15 cellular contexts compared by ENCODE assay signal in genomic region chr7:17474724-17475344, GRCh38.
DNase-seq lines count a peak whose midpoint lies in the region; ATAC-seq and TF ChIP-seq lines count a peak whose summit lies in the region.
"Had no signal": no experiment of that assay in that cellular context is flagged by ENCODE, and none has a peak within 500 bp of the region (broad histone marks: within the 10 kb centered on the region; RNA-seq: fewer than 3 reads in every experiment).

No MANE protein-coding gene starts in this region.

- H3K27me3 Mint-ChIP-seq in WTC11 (ENCODE audit: low read depth) = no peaks in the 10 kb centered on the region

- POLR2A ChIA-PET in WTC11 (lab: Charles Lee) = no interaction called here

- DNase-seq in GM06990 (ENCODE audit: extremely low read depth, insufficient read length) (no peak), HuH-7 (ENCODE audit: low spot score) (peak; percentile 55), WTC11 (ENCODE audit: low spot score) (peak; percentile 38), kidney tubule cell (ENCODE audit: low spot score) (peak; percentile 4), esophagus muscularis mucosa (ENCODE audit: extremely low spot score) (no peak), NCI-H1436 (lab: John Stamatoyannopoulos, UW) (no peak), GOT3 (lab: John Stamatoyannopoulos, UW) (no peak)
- DNase-seq in activated CD8-positive, alpha-beta memory T cell treated with anti-CD3 and anti-CD28 coated beads for 24 hours = no peak
- DNase-seq: activated CD4-positive, alpha-beta T cell treated with anti-CD3 and anti-CD28 coated beads, Interleukin-2, amount 10 ng/mL, durations not matched to agents 7 days and 5 days; effector CD8-positive, alpha-beta T cell; immature natural killer cell; natural killer cell; NCI-H2029 treated with DMSO at 0.1 percent for 48 hours had no signal

- peak; percentile 94 for ATAC-seq in WTC11
- ATAC-seq: natural killer cell, Right ventricle myocardium inferior had no signal

- no peak overlapping the region for H3K27ac Mint-ChIP-seq in WTC11
- H3K27ac Mint-ChIP-seq: activated CD4-positive, alpha-beta T cell treated with anti-CD3 and anti-CD28 coated beads, Interleukin-2, amount 10 ng/mL, durations not matched to agents 7 days and 5 days; activated naive CD8-positive, alpha-beta T cell; immature natural killer cell; natural killer cell had no signal

- H3K27me3 ChIP-seq in GM06990 (replicated peaks; ENCODE audit: control insufficient read depth, insufficient read depth, low read length) (no peaks in the 10 kb centered on the region), esophagus muscularis mucosa (no peaks in the 10 kb centered on the region)

- H3K4me1 ChIP-seq in esophagus muscularis mucosa = no peaks in the 10 kb centered on the region

- H3K36me3 ChIP-seq in GM06990 (ENCODE audit: control insufficient read depth, insufficient read depth, low read length) = no peaks in the 10 kb centered on the region
- no peaks in the 10 kb centered on the region for H3K36me3 ChIP-seq in esophagus muscularis mucosa

- H3K4me1 Mint-ChIP-seq in WTC11 = peaks cover 7% of the 10 kb centered on the region
- H3K4me1 Mint-ChIP-seq: immature natural killer cell, natural killer cell had no signal

- no peak overlapping the region for H3K27ac ChIP-seq in esophagus muscularis mucosa (replicated peaks in 1 of 4)

- peak; percentile 33 for TF ChIP-seq CTCF in GM06990 (IDR thresholded peaks at IDR 0.05; ENCODE audit: insufficient read depth, low read length, poor library complexity, severe bottlenecking)
- TF ChIP-seq CTCF in WTC11 (IDR thresholded peaks at IDR 0.05) = no peak
- TF ChIP-seq CTCF in esophagus muscularis mucosa (IDR thresholded peaks at IDR 0.05) = no peak

- H3K36me3 Mint-ChIP-seq in WTC11 = peaks cover 3% of the 10 kb centered on the region; the same call in 1 of the 2 replicates
- H3K36me3 Mint-ChIP-seq: activated naive CD8-positive, alpha-beta T cell; immature natural killer cell; natural killer cell had no signal

- no peak for TF ChIP-seq POLR2A in esophagus muscularis mucosa (IDR thresholded peaks at IDR 0.05; ENCODE audit: low read depth)

- CTCF ChIA-PET in WTC11 (lab: Charles Lee) = interaction anchor here (1.0 to 1.4 kb wide), 2 partner anchors 10 to 23 kb away, joined by 3 read pairs; no protein-coding TSS in a partner anchor

- 88% methylated on average over 13 of the region's 13 CpGs for WGBS in esophagus muscularis mucosa

- H3K4me3 Mint-ChIP-seq in WTC11 = no peak overlapping the region
- H3K4me3 Mint-ChIP-seq: activated CD4-positive, alpha-beta T cell treated with anti-CD3 and anti-CD28 coated beads, Interleukin-2, amount 10 ng/mL, durations not matched to agents 7 days and 5 days; activated naive CD8-positive, alpha-beta T cell; immature natural killer cell; natural killer cell had no signal

- no peak for TF ChIP-seq EP300 in esophagus muscularis mucosa (IDR thresholded peaks at IDR 0.05)

- no peaks in the 10 kb centered on the region for H3K9me3 ChIP-seq in esophagus muscularis mucosa

- H3K9me3 Mint-ChIP-seq in WTC11 = peaks cover 7% of the 10 kb centered on the region
- H3K9me3 Mint-ChIP-seq: natural killer cell had no signal

- intact Hi-C loops in esophagus muscularis mucosa (cut with DNase I) = no loop called here

- H3K4me3 ChIP-seq in GM06990 (replicated peaks; ENCODE audit: low read depth, low read length) = no peak overlapping the region
- H3K4me3 ChIP-seq in esophagus muscularis mucosa = no peak overlapping the region

TF ChIP-seq in WTC11, 78 proteins besides CTCF, POLR2A, EP300 and RAD21 (continues in another document):
- TF ChIP-seq KAT7 (CRISPR knock-in tag; IDR thresholded peaks at IDR 0.05; ENCODE audit: borderline replicate concordance) = no peak
- TF ChIP-seq GTF2I (CRISPR knock-in tag; conservative IDR thresholded peaks at IDR 0.05) = no peak
- TF ChIP-seq PREB (CRISPR knock-in tag; IDR thresholded peaks at IDR 0.05; ENCODE audit: borderline replicate concordance) = no peak
- TF ChIP-seq, protein P1, sequence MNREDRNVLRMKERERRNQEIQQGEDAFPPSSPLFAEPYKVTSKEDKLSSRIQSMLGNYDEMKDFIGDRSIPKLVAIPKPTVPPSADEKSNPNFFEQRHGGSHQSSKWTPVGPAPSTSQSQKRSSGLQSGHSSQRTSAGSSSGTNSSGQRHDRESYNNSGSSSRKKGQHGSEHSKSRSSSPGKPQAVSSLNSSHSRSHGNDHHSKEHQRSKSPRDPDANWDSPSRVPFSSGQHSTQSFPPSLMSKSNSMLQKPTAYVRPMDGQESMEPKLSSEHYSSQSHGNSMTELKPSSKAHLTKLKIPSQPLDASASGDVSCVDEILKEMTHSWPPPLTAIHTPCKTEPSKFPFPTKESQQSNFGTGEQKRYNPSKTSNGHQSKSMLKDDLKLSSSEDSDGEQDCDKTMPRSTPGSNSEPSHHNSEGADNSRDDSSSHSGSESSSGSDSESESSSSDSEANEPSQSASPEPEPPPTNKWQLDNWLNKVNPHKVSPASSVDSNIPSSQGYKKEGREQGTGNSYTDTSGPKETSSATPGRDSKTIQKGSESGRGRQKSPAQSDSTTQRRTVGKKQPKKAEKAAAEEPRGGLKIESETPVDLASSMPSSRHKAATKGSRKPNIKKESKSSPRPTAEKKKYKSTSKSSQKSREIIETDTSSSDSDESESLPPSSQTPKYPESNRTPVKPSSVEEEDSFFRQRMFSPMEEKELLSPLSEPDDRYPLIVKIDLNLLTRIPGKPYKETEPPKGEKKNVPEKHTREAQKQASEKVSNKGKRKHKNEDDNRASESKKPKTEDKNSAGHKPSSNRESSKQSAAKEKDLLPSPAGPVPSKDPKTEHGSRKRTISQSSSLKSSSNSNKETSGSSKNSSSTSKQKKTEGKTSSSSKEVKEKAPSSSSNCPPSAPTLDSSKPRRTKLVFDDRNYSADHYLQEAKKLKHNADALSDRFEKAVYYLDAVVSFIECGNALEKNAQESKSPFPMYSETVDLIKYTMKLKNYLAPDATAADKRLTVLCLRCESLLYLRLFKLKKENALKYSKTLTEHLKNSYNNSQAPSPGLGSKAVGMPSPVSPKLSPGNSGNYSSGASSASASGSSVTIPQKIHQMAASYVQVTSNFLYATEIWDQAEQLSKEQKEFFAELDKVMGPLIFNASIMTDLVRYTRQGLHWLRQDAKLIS (CRISPR knock-in tag; IDR thresholded peaks at IDR 0.05; ENCODE audit: borderline replicate concordance) = no peak
- no peak for TF ChIP-seq GRHL2 (CRISPR knock-in tag; IDR thresholded peaks at IDR 0.05; ENCODE audit: insufficient replicate concordance, severe bottlenecking)
- TF ChIP-seq ZNF232 (CRISPR knock-in tag; IDR thresholded peaks at IDR 0.05) = no peak
- TF ChIP-seq, protein P2, sequence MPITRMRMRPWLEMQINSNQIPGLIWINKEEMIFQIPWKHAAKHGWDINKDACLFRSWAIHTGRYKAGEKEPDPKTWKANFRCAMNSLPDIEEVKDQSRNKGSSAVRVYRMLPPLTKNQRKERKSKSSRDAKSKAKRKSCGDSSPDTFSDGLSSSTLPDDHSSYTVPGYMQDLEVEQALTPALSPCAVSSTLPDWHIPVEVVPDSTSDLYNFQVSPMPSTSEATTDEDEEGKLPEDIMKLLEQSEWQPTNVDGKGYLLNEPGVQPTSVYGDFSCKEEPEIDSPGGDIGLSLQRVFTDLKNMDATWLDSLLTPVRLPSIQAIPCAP (CRISPR knock-in tag; IDR thresholded peaks at IDR 0.05) = no peak
- TF ChIP-seq ELF4 (CRISPR knock-in tag; IDR thresholded peaks at IDR 0.05; ENCODE audit: low read depth) = no peak
- no peak for TF ChIP-seq ZMAT4 (CRISPR knock-in tag; IDR thresholded peaks at IDR 0.05)
- TF ChIP-seq, protein P3, sequence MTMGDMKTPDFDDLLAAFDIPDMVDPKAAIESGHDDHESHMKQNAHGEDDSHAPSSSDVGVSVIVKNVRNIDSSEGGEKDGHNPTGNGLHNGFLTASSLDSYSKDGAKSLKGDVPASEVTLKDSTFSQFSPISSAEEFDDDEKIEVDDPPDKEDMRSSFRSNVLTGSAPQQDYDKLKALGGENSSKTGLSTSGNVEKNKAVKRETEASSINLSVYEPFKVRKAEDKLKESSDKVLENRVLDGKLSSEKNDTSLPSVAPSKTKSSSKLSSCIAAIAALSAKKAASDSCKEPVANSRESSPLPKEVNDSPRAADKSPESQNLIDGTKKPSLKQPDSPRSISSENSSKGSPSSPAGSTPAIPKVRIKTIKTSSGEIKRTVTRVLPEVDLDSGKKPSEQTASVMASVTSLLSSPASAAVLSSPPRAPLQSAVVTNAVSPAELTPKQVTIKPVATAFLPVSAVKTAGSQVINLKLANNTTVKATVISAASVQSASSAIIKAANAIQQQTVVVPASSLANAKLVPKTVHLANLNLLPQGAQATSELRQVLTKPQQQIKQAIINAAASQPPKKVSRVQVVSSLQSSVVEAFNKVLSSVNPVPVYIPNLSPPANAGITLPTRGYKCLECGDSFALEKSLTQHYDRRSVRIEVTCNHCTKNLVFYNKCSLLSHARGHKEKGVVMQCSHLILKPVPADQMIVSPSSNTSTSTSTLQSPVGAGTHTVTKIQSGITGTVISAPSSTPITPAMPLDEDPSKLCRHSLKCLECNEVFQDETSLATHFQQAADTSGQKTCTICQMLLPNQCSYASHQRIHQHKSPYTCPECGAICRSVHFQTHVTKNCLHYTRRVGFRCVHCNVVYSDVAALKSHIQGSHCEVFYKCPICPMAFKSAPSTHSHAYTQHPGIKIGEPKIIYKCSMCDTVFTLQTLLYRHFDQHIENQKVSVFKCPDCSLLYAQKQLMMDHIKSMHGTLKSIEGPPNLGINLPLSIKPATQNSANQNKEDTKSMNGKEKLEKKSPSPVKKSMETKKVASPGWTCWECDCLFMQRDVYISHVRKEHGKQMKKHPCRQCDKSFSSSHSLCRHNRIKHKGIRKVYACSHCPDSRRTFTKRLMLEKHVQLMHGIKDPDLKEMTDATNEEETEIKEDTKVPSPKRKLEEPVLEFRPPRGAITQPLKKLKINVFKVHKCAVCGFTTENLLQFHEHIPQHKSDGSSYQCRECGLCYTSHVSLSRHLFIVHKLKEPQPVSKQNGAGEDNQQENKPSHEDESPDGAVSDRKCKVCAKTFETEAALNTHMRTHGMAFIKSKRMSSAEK (CRISPR knock-in tag; IDR thresholded peaks at IDR 0.05; ENCODE audit: borderline replicate concordance) = no peak
- no peak for TF ChIP-seq NFYB (CRISPR knock-in tag; conservative IDR thresholded peaks at IDR 0.05; ENCODE audit: low read depth)

Comparison
In these comparisons a context has a peak if more than half of its experiments do, and no peak if none do; other contexts are left out.
1. DNase-seq: peak in HuH-7 (single experiment), WTC11 (single experiment) and kidney tubule cell (single experiment); none in GM06990 (single experiment), esophagus muscularis mucosa (single experiment), NCI-H1436 (single experiment), activated CD8-positive, alpha-beta memory T cell treated with anti-CD3 and anti-CD28 coated beads for 24 hours (single experiment) and GOT3 (single experiment).